ENCODE assay signal across 1 cellular context in genomic region chr12:81077329-81077685, GRCh38.
TF ChIP-seq lines count a peak whose summit lies in the region.

No MANE protein-coding gene starts in this region.

TF ChIP-seq in GM23338, 12 proteins besides CTCF, POLR2A, EP300 and RAD21 (continued from another document):
- TF ChIP-seq REST (IDR thresholded peaks at IDR 0.05; ENCODE audit: unreplicated experiment) (no peak), ZNF331 (CRISPR knock-in tag; IDR thresholded peaks at IDR 0.05; ENCODE audit: low read depth) (no peak), JUNB (IDR thresholded peaks at IDR 0.05; ENCODE audit: unreplicated experiment) (no peak), NANOG (IDR thresholded peaks at IDR 0.05; ENCODE audit: borderline replicate concordance) (no peak), EZH2phosphoT487 (IDR thresholded peaks at IDR 0.05; ENCODE audit: unreplicated experiment) (no peak), EZH2 (IDR thresholded peaks at IDR 0.05; ENCODE audit: low read depth, unreplicated experiment) (no peak), CREB1 (CRISPR knock-in tag; IDR thresholded peaks at IDR 0.05; ENCODE audit: low read depth) (no peak), ETS1 (IDR thresholded peaks at IDR 0.05) (no peak), ZNF114 (CRISPR knock-in tag; IDR thresholded peaks at IDR 0.05) (no peak)
TF ChIP-seq in GM23338: peak in this region for 0.
